In the genomic region with DNA sequence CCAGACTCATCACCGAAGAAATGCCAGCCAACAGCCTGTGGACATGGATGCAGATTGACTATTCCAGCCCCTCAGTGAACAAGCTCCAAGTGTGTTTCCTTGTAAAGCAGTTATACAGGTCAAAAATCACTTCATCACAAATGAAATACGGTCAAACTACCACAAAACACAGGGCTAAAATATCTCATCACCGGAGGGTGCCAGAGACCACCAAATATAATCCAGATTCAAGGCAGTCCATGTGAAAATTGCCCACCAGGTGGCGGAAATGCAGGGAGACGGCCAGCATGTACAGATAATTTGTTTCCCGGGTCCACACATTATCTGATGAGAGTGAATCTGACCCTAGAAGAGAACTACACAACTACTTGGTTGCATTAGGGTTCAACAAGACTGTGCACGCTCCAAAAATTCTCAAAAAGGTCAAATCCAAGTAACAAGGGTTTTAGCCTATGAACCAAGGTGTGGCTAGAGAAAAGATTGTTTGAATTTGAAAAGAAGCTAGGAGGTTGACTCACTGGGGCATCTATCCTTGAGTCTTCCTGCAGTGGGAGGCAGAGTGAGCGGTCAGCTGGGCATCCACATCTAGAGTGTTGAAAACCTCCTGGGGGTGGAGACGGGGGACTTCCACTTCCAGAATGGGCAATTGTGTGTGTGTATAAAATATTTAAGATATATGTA, we compare ENCODE assay signal across 8 cellular contexts.
DNase-seq lines count a peak whose midpoint lies in the region; ATAC-seq and TF ChIP-seq lines count a peak whose summit lies in the region.

No MANE protein-coding gene starts in this region.

- in situ Hi-C loops in astrocyte of the spinal cord (cut with HindIII; ENCODE audit: low sequenced_read_pairs) = no loop called here

- DNase-seq in GM10266 (ENCODE audit: extremely low spot score) = peak; percentile 61
- peak; percentile 52 for DNase-seq in NCI-H146 treated with DMSO at 0.1 percent for 48 hours (lab: John Stamatoyannopoulos, UW; ENCODE audit: unreplicated experiment)
- peak; percentile 74 for DNase-seq in T-helper 9 cell
- DNase-seq in astrocyte of the spinal cord (ENCODE audit: low read depth, low spot score) = peak; percentile 67
- peak; percentile 67 for DNase-seq in iPS-NIHi11 (ENCODE audit: low spot score)
- DNase-seq in stimulated activated CD4-positive, alpha-beta T cell treated with anti-CD3 and anti-CD28 coated beads, Interleukin-1b, Interleukin-23, amount 100 ng/mL, for 1 hour (ENCODE audit: low read depth in 2 of 2) = peak; percentile 32 to 48

- no peak overlapping the region for H3K4me3 ChIP-seq in astrocyte of the spinal cord (ENCODE audit: low read depth, low read length)

- TF ChIP-seq CTCF in GM10266 (IDR thresholded peaks at IDR 0.05; ENCODE audit: control insufficient read depth, insufficient read depth, low read depth, missing control alignments) = peak; percentile 87
- peak; percentile 87 for TF ChIP-seq CTCF in astrocyte of the spinal cord (IDR thresholded peaks at IDR 0.05; ENCODE audit: low read depth, low read length)

- ATAC-seq in GM18858 (IDR thresholded peaks at IDR 0.05; ENCODE audit: unreplicated experiment) (no peak), HG03342 (IDR thresholded peaks at IDR 0.05; ENCODE audit: unreplicated experiment) (no peak)
